ENCODE assay signal across 6 cellular contexts in genomic region chr11:33917402-33917801, GRCh38. TPM values are rescaled to one million over a fixed set of nuclear protein-coding genes. Genes with fewer than 3 reads are reported as not detected.
DNase-seq lines count a peak whose midpoint lies in the region; ATAC-seq, FAIRE-seq and TF ChIP-seq lines count a peak whose summit lies in the region.
"Not testable (repeated sequence)": the region's sequence is repeated elsewhere in the genome, so short reads cannot be mapped to it uniquely, and the experiment has no call there.
"Had no signal": no experiment of that assay in that cellular context is flagged by ENCODE, and none has a peak within 500 bp of the region (broad histone marks: within the 10 kb centered on the region; RNA-seq: fewer than 3 reads in every experiment).

No MANE protein-coding gene starts in this region.

- POLR2A ChIA-PET in K562 (lab: Yijun Ruan, JAX), result interaction anchor here (0.8 to 1.4 kb wide), 5 partner anchors 10 to 192 kb away, joined by 3 read pairs; no protein-coding TSS in a partner anchor

- TF ChIP-seq RAD21 in K562 (CRISPR knock-in tag; conservative IDR thresholded peaks at IDR 0.05 in 1 of 2, IDR thresholded peaks at IDR 0.05 in 1 of 2), result not testable (repeated sequence)

- H2AFZ ChIP-seq in K562 (ENCODE audit: low read depth, low read length), result peak overlapping the region; percentile 61

- TF ChIP-seq EP300 in K562 (IDR thresholded peaks at IDR 0.05; ENCODE audit: low read length), result not testable (repeated sequence)

- peaks cover 33% of the 10 kb centered on the region for H3K4me1 Mint-ChIP-seq in stimulated activated memory B cell treated with anti-CD40 and anti-IgM and Interleukin-4, amounts not matched to agents 10 μg/mL and 1 μg/mL and 100 μg/mL, for 72 hours
- H3K4me1 Mint-ChIP-seq in stimulated activated naive B cell treated with anti-CD40 and anti-IgM and Interleukin-4, amounts not matched to agents 10 μg/mL and 1 μg/mL and 100 μg/mL, for 72 hours, result peaks cover 31 to 43% of the 10 kb centered on the region in 2 donors

- ATAC-seq in K562; stimulated activated memory B cell treated with anti-CD40 and anti-IgM and Interleukin-4, amounts not matched to agents 10 μg/mL and 1 μg/mL and 100 μg/mL, for 72 hours; stimulated activated naive B cell treated with anti-CD40 and anti-IgM and Interleukin-4, amounts not matched to agents 10 μg/mL and 1 μg/mL and 100 μg/mL, for 72 hours (replicated peaks): not testable (repeated sequence)

- not testable (repeated sequence) for TF ChIP-seq POLR2A in K562 (conservative IDR thresholded peaks at IDR 0.05)

- H4K20me1 ChIP-seq in K562 (replicated peaks; ENCODE audit: control insufficient read depth, insufficient read depth, low read length), result not testable (repeated sequence)

- not testable (repeated sequence) for H3K4me3 ChIP-seq in K562

- not testable (repeated sequence) for H3K36me3 ChIP-seq in K562 (ENCODE audit: control insufficient read depth, insufficient read depth, low read length)

- not testable (repeated sequence) for H3K4me3 Mint-ChIP-seq in stimulated activated memory B cell treated with anti-CD40 and anti-IgM and Interleukin-4, amounts not matched to agents 10 μg/mL and 1 μg/mL and 100 μg/mL, for 72 hours; stimulated activated naive B cell treated with anti-CD40 and anti-IgM and Interleukin-4, amounts not matched to agents 10 μg/mL and 1 μg/mL and 100 μg/mL, for 72 hours

- H3K9me3 ChIP-seq in K562 (replicated peaks; ENCODE audit: control insufficient read depth, insufficient read depth, low read depth, low read length), result not testable (repeated sequence)

- H3K27me3 Mint-ChIP-seq in stimulated activated memory B cell treated with anti-CD40 and anti-IgM and Interleukin-4, amounts not matched to agents 10 μg/mL and 1 μg/mL and 100 μg/mL, for 72 hours, result peaks cover 25% of the 10 kb centered on the region
- peaks cover 10 to 20% of the 10 kb centered on the region in 2 donors for H3K27me3 Mint-ChIP-seq in stimulated activated naive B cell treated with anti-CD40 and anti-IgM and Interleukin-4, amounts not matched to agents 10 μg/mL and 1 μg/mL and 100 μg/mL, for 72 hours

- peak overlapping the region; percentile 32 for H3K27ac Mint-ChIP-seq in stimulated activated memory B cell treated with anti-CD40 and anti-IgM and Interleukin-4, amounts not matched to agents 10 μg/mL and 1 μg/mL and 100 μg/mL, for 72 hours
- H3K27ac Mint-ChIP-seq in stimulated activated naive B cell treated with anti-CD40 and anti-IgM and Interleukin-4, amounts not matched to agents 10 μg/mL and 1 μg/mL and 100 μg/mL, for 72 hours, result peak overlapping the region; percentile 42

- not testable (repeated sequence) for H3K9me1 ChIP-seq in K562 (ENCODE audit: control insufficient read depth, insufficient read depth, low read length)

- not testable (repeated sequence) for H3K4me2 ChIP-seq in K562 (ENCODE audit: insufficient read depth, low read length)

- peaks cover 4 to 12% of the 10 kb centered on the region in 2 experiments; a peak in 3 of 5 replicates for H3K4me1 ChIP-seq in K562 (replicated peaks in 1 of 2; ENCODE audit: control insufficient read depth in 2 of 2, insufficient read depth in 2 of 2, low read length in 2 of 2)

- not testable (repeated sequence) for TF ChIP-seq CTCF in K562 (IDR thresholded peaks at IDR 0.05 in 2 of 3, conservative IDR thresholded peaks at IDR 0.05 in 1 of 3; ENCODE audit: insufficient read depth in 2 of 3, low read depth in 1 of 3, low read length in 3 of 3)

- not testable (repeated sequence) for H3K9ac ChIP-seq in K562 (ENCODE audit: insufficient read depth in 1 of 2, low read depth in 2 of 2, low read length in 2 of 2)

- H3K36me3 Mint-ChIP-seq in stimulated activated memory B cell treated with anti-CD40 and anti-IgM and Interleukin-4, amounts not matched to agents 10 μg/mL and 1 μg/mL and 100 μg/mL, for 72 hours, result peaks cover 11% of the 10 kb centered on the region
- peaks cover 11 to 25% of the 10 kb centered on the region in 2 donors for H3K36me3 Mint-ChIP-seq in stimulated activated naive B cell treated with anti-CD40 and anti-IgM and Interleukin-4, amounts not matched to agents 10 μg/mL and 1 μg/mL and 100 μg/mL, for 72 hours

- H3K9me3 Mint-ChIP-seq in stimulated activated memory B cell treated with anti-CD40 and anti-IgM and Interleukin-4, amounts not matched to agents 10 μg/mL and 1 μg/mL and 100 μg/mL, for 72 hours, result not testable (repeated sequence)
- peaks cover 17 to 20% of the 10 kb centered on the region in 2 donors for H3K9me3 Mint-ChIP-seq in stimulated activated naive B cell treated with anti-CD40 and anti-IgM and Interleukin-4, amounts not matched to agents 10 μg/mL and 1 μg/mL and 100 μg/mL, for 72 hours

- H3K79me2 ChIP-seq in K562 (ENCODE audit: control insufficient read depth, insufficient read depth, low read length), result not testable (repeated sequence)

- not testable (repeated sequence) for H3K27me3 ChIP-seq in K562 (ENCODE audit: control insufficient read depth in 2 of 2, insufficient read depth in 2 of 2, low read length in 2 of 2)

- intact Hi-C loops in K562 (cut with micrococcal nuclease), result not testable (repeated sequence)

- BruUV-seq in K562 (replicated peaks; lab: Mats Ljungman, UMichigan), result not testable (repeated sequence)

- in situ Hi-C loops in K562 (cut with MboI), result not testable (repeated sequence)

- not testable (repeated sequence) for H3K27ac ChIP-seq in K562 (ENCODE audit: extremely low read depth, low read depth, low read length)

- not testable (repeated sequence) for DNase-seq in K562 (ENCODE audit: extremely low read depth in 1 of 4, low spot score in 3 of 4); stimulated activated naive B cell treated with anti-CD40 and anti-IgM and Interleukin-4, amounts not matched to agents 10 μg/mL and 1 μg/mL and 100 μg/mL, for 72 hours

- CTCF ChIA-PET in K562 (lab: Yijun Ruan, JAX; ENCODE audit: low intra/inter-chr PET ratio), result not testable (repeated sequence)

- FAIRE-seq in K562 (lab: Jason Lieb, UNC), result not testable (repeated sequence)

- WGBS in K562 (ENCODE audit: insufficient coverage, low coverage, missing lambda C conversion rate), result 0% methylated on average over 1 of the region's 1 CpG

TF ChIP-seq in K562, 482 proteins besides CTCF, POLR2A, EP300 and RAD21:
- TF ChIP-seq TRIM24 (IDR thresholded peaks at IDR 0.05) (peak; percentile 50 to 62; a peak in 2 of 4 replicates), CEBPB (tag; IDR thresholded peaks at IDR 0.05) (peak; percentile 54; the same call in 1 of the 2 replicates)

RNA-seq across cellular contexts. Expression of gene LMO2, which starts 25.5 kb away (rescaled TPM):
- total RNA-seq in K562 (2011; cell fraction: chromatin; rRNA removed; ENCODE audit: low replicate concordance), result 49.1 and 50.2 TPM in 2 replicates
- total RNA-seq in K562 (2011; cell fraction: nucleolus; rRNA removed), result 42.2 and 44.7 TPM in 2 replicates
- 44.7 and 67.3 TPM in 2 replicates for total RNA-seq in K562 (2011; cell fraction: nucleoplasm; rRNA removed)
- 93.1 and 104 TPM in 2 replicates for total RNA-seq in K562 (2014; rRNA removed)
- 85.1 and 96.3 TPM in 2 replicates for total RNA-seq in K562 (2014; rRNA removed; fragmentation: Illumina TruSeq; extraction: Trizol)
- 39.2 and 41.5 TPM in 2 replicates for total RNA-seq in K562 (2015; rRNA removed; fragmentation: Illumina TruSeq; extraction: Trizol)
- 87.3 and 96.2 TPM in 2 replicates for total RNA-seq in K562 (2021)
- polyA plus RNA-seq in K562 (2011; rRNA removed), result 79.9 and 126 TPM in 2 replicates
- 57.1 and 58.2 TPM in 2 replicates for polyA plus RNA-seq in K562 (2011; cell fraction: cytosol; rRNA removed)
- 75.1 and 102 TPM in 2 replicates for polyA plus RNA-seq in K562 (2011; cell fraction: nucleus; rRNA removed)
- polyA plus RNA-seq in K562 (2012), result 22.8 and 56.1 TPM in 2 replicates
- polyA plus RNA-seq in K562 (2014; fragmentation: Illumina TruSeq; extraction: Trizol), result 90.9 and 91.5 TPM in 2 replicates
- 10 to 100 TPM in 1 of 2 experiments, 1 to 10 TPM in 1; 6.9 to 19.6 TPM for polyA plus RNA-seq in K562 (2014; fragmentation: Nextera tagmentation; extraction: Ambion mirVana)
- 98.0 and 118 TPM in 2 replicates for polyA plus RNA-seq in K562 (2014; rRNA removed)
- 48.8 and 65.2 TPM in 2 replicates for polyA minus RNA-seq in K562 (2011; rRNA and poly(A)+ RNA removed)
- 20.9 and 37.0 TPM in 2 replicates for polyA minus RNA-seq in K562 (2011; cell fraction: cytosol; rRNA and poly(A)+ RNA removed)
- polyA minus RNA-seq in K562 (2011; cell fraction: nucleus; rRNA and poly(A)+ RNA removed), result 39.8 and 45.0 TPM in 2 replicates
- total RNA-seq: CD8-positive, alpha-beta T cell had no signal
- polyA plus RNA-seq: BJ; CD8-positive, alpha-beta memory T cell had no signal
